25 cellular contexts compared by ENCODE assay signal in genomic region chr13:96238861-96239260, GRCh38.
DNase-seq lines count a peak whose midpoint lies in the region; ATAC-seq and TF ChIP-seq lines count a peak whose summit lies in the region.
"Had no signal": no experiment of that assay in that cellular context is flagged by ENCODE, and none has a peak within 500 bp of the region (broad histone marks: within the 10 kb centered on the region; RNA-seq: fewer than 3 reads in every experiment).

No MANE protein-coding gene starts in this region.

- H3K27ac Mint-ChIP-seq in activated CD4-positive, alpha-beta T cell treated with anti-CD3 and anti-CD28 coated beads for 36 hours: no peak overlapping the region
- H3K27ac Mint-ChIP-seq in T-cell: no peak overlapping the region
- H3K27ac Mint-ChIP-seq: activated CD8-positive, alpha-beta T cell treated with anti-CD3 and anti-CD28 coated beads for 36 hours; activated naive CD8-positive, alpha-beta T cell treated with anti-CD3 and anti-CD28 coated beads for 36 hours; brain; immature natural killer cell; naive B cell; type B pancreatic cell had no signal

- no peak for TF ChIP-seq POLR2A in Peyer's patch (IDR thresholded peaks at IDR 0.05)

- H3K9me3 Mint-ChIP-seq in activated CD4-positive, alpha-beta T cell treated with anti-CD3 and anti-CD28 coated beads for 36 hours (ENCODE audit: low read depth): peaks cover 2% of the 10 kb centered on the region
- H3K9me3 Mint-ChIP-seq in T-cell: peaks cover 0 to 4% (median 0%) of the 10 kb centered on the region in 3 donors
- H3K9me3 Mint-ChIP-seq: activated CD8-positive, alpha-beta T cell treated with anti-CD3 and anti-CD28 coated beads for 36 hours; activated naive CD8-positive, alpha-beta T cell treated with anti-CD3 and anti-CD28 coated beads for 36 hours; brain; type B pancreatic cell had no signal

- intact Hi-C loops in mammary epithelial cell (cut with micrococcal nuclease): no loop called here
- intact Hi-C loops in activated CD4-positive, alpha-beta T cell treated with anti-CD3 and anti-CD28 coated beads for 36 hours (cut with DNase I, micrococcal nuclease): no loop called here

- H3K9me3 ChIP-seq in GM23248 (ENCODE audit: low read depth) (no peaks in the 10 kb centered on the region), OCI-LY3 (ENCODE audit: insufficient read depth, low read length) (0 out of 2 replicates have a peak, but pooled peaks cover 7% of the 10 kb centered on the region), mammary epithelial cell (replicated peaks; ENCODE audit: insufficient read depth, low read length) (no peaks in the 10 kb centered on the region), Peyer's patch (no peaks in the 10 kb centered on the region)
- H3K9me3 ChIP-seq: esophagus muscularis mucosa, left lung, prostate gland had no signal

- TF ChIP-seq CTCF in OCI-LY3 (IDR thresholded peaks at IDR 0.05; ENCODE audit: low read depth, low read length) (no peak), mammary epithelial cell (conservative IDR thresholded peaks at IDR 0.05 in 1 of 2, IDR thresholded peaks at IDR 0.05 in 1 of 2; ENCODE audit: extremely low read depth in 1 of 2, insufficient read depth in 1 of 2, low read depth in 1 of 2, low read length in 2 of 2) (no peak), Peyer's patch (IDR thresholded peaks at IDR 0.05) (no peak)

- no TSS peak for BruUV-seq in mammary epithelial cell (replicated peaks; lab: Mats Ljungman, UMichigan)

- H3K27me3 Mint-ChIP-seq in activated CD4-positive, alpha-beta T cell treated with anti-CD3 and anti-CD28 coated beads for 36 hours: no peaks in the 10 kb centered on the region
- H3K27me3 Mint-ChIP-seq in T-cell: no peaks in the 10 kb centered on the region
- H3K27me3 Mint-ChIP-seq: activated CD8-positive, alpha-beta T cell treated with anti-CD3 and anti-CD28 coated beads for 36 hours; activated naive CD8-positive, alpha-beta T cell treated with anti-CD3 and anti-CD28 coated beads for 36 hours; naive B cell; type B pancreatic cell had no signal

- H3K79me2 ChIP-seq in GM23248 (ENCODE audit: insufficient read depth) (no peaks in the 10 kb centered on the region), OCI-LY3 (ENCODE audit: low read length) (no peaks in the 10 kb centered on the region), mammary epithelial cell (ENCODE audit: insufficient read depth, low read length) (no peaks in the 10 kb centered on the region)
- H3K79me2 ChIP-seq: hepatocyte had no signal

- H3K9ac ChIP-seq in GM23248: no peak overlapping the region
- H3K9ac ChIP-seq in OCI-LY3 (ENCODE audit: low read length): no peak overlapping the region
- no peak overlapping the region for H3K9ac ChIP-seq in mammary epithelial cell (ENCODE audit: insufficient read depth, low read length)

- H3K4me3 Mint-ChIP-seq in activated CD4-positive, alpha-beta T cell treated with anti-CD3 and anti-CD28 coated beads for 36 hours: no peak overlapping the region
- no peak overlapping the region for H3K4me3 Mint-ChIP-seq in T-cell
- H3K4me3 Mint-ChIP-seq: activated CD8-positive, alpha-beta T cell treated with anti-CD3 and anti-CD28 coated beads for 36 hours; activated naive CD8-positive, alpha-beta T cell treated with anti-CD3 and anti-CD28 coated beads for 36 hours; brain; immature natural killer cell; naive B cell; type B pancreatic cell had no signal

- H3K36me3 ChIP-seq in GM23248 (ENCODE audit: low read depth) (no peaks in the 10 kb centered on the region), OCI-LY3 (replicated peaks; ENCODE audit: low read depth, low read length) (peaks cover 3% of the 10 kb centered on the region), mammary epithelial cell (ENCODE audit: insufficient read depth, low read length) (no peaks in the 10 kb centered on the region), Peyer's patch (no peaks in the 10 kb centered on the region)
- H3K36me3 ChIP-seq: esophagus muscularis mucosa, left lung, prostate gland had no signal

- dilution Hi-C loops in mammary epithelial cell (cut with HindIII; ENCODE audit: low sequenced_read_pairs): no loop called here

- no peak for ATAC-seq in activated CD4-positive, alpha-beta T cell treated with anti-CD3 and anti-CD28 coated beads for 36 hours
- no peak for ATAC-seq in HG03378 (IDR thresholded peaks at IDR 0.05; ENCODE audit: unreplicated experiment)
- ATAC-seq in T-cell (replicated peaks in 1 of 4): no peak
- ATAC-seq: activated CD8-positive, alpha-beta T cell treated with anti-CD3 and anti-CD28 coated beads for 36 hours; left lung had no signal

- H3K4me3 ChIP-seq in GM23248 (no peak overlapping the region), OCI-LY3 (ENCODE audit: low read length) (peak overlapping the region; percentile 13; the same call in 1 of the 2 replicates), mammary epithelial cell (replicated peaks in 1 of 3; ENCODE audit: insufficient read depth in 1 of 3, low read depth in 2 of 3, low read length in 3 of 3) (no peak overlapping the region), Peyer's patch (no peak overlapping the region)
- H3K4me3 ChIP-seq: esophagus muscularis mucosa, hepatocyte, left lung, prostate gland had no signal

- H4K20me1 ChIP-seq in GM23248 (ENCODE audit: insufficient read depth) (no peaks in the 10 kb centered on the region), OCI-LY3 (ENCODE audit: insufficient read depth, low read length) (no peaks in the 10 kb centered on the region), mammary epithelial cell (ENCODE audit: insufficient read depth, low read length) (no peaks in the 10 kb centered on the region)

- no peaks in the 10 kb centered on the region for H3K4me1 Mint-ChIP-seq in activated CD4-positive, alpha-beta T cell treated with anti-CD3 and anti-CD28 coated beads for 36 hours
- no peaks in the 10 kb centered on the region for H3K4me1 Mint-ChIP-seq in T-cell
- H3K4me1 Mint-ChIP-seq: activated naive CD8-positive, alpha-beta T cell treated with anti-CD3 and anti-CD28 coated beads for 36 hours; brain; immature natural killer cell; naive B cell had no signal

- no peaks in the 10 kb centered on the region for H3K27me3 ChIP-seq in GM23248 (replicated peaks; ENCODE audit: insufficient read depth)
- peaks cover 14% of the 10 kb centered on the region; the same call in 1 of the 2 replicates for H3K27me3 ChIP-seq in OCI-LY3 (ENCODE audit: low read depth, low read length)
- H3K27me3 ChIP-seq in mammary epithelial cell (ENCODE audit: insufficient read depth, low read length): no peaks in the 10 kb centered on the region
- no peaks in the 10 kb centered on the region for H3K27me3 ChIP-seq in Peyer's patch
- H3K27me3 ChIP-seq: esophagus muscularis mucosa, hepatocyte, left lung had no signal

- in situ Hi-C loops in GM23248 (cut with MboI) (no loop called here), mammary epithelial cell (cut with MboI; ENCODE audit: low sequenced_read_pairs in 2 of 2) (no loop called here)

- DNase-seq in ELR (ENCODE audit: low read depth) (peak; percentile 7), GM23248 (peak; percentile 12), mammary epithelial cell (peak; percentile 60), T-cell (no peak), Peyer's patch (no peak)
- DNase-seq in activated CD4-positive, alpha-beta T cell treated with anti-CD3 and anti-CD28 coated beads for 36 hours: no peak
- DNase-seq: activated CD4-positive, CD25-positive, alpha-beta regulatory T cell treated with anti-CD3 and anti-CD28 coated beads, Interleukin-2, amount 50 U/mL, for 72 hours; activated CD8-positive, alpha-beta T cell treated with anti-CD3 and anti-CD28 coated beads for 36 hours; activated effector memory CD4-positive, alpha-beta T cell treated with Interleukin-2 at 50 U/mL for 16 hours; activated naive CD8-positive, alpha-beta T cell treated with anti-CD3 and anti-CD28 coated beads for 36 hours; effector CD8-positive, alpha-beta T cell; GOT3; immature natural killer cell; Karpas-422; left lung; naive B cell; NCI-H1105 treated with DMSO at 0.1 percent for 48 hours had no signal

- H3K27ac ChIP-seq in GM23248 (no peak overlapping the region), OCI-LY3 (ENCODE audit: low read length) (no peak overlapping the region), mammary epithelial cell (ENCODE audit: insufficient read depth, low read depth, low read length) (no peak overlapping the region), Peyer's patch (no peak overlapping the region)
- H3K27ac ChIP-seq: esophagus muscularis mucosa, hepatocyte, left lung, prostate gland, RWPE1 had no signal

- 40 to 42% methylated on average over 5 of the region's 5 CpGs for WGBS in GM23248 (ENCODE audit: low coverage in 1 of 2, low lambda C conversion rate in 2 of 2, missing lambda C conversion rate in 2 of 2), 2 experiments
- WGBS in mammary epithelial cell (ENCODE audit: low coverage, missing lambda C conversion rate): 3% methylated on average over 5 of the region's 5 CpGs

- CTCF ChIA-PET in mammary epithelial cell (lab: Charles Lee; ENCODE audit: low non-redundant PET): no interaction called here
- CTCF ChIA-PET in activated CD4-positive, alpha-beta T cell treated with anti-CD3 and anti-CD28 coated beads for 36 hours (lab: Charles Lee): no interaction called here
- CTCF ChIA-PET in T-cell (lab: Charles Lee): no interaction called here

- no peaks in the 10 kb centered on the region for H3F3A ChIP-seq in GM23248 (ENCODE audit: insufficient read depth)

- H2AFZ ChIP-seq in GM23248 (no peak overlapping the region), OCI-LY3 (ENCODE audit: low read depth, low read length) (no peak overlapping the region), mammary epithelial cell (ENCODE audit: low read depth, low read length) (no peak overlapping the region)
- H2AFZ ChIP-seq: hepatocyte had no signal

- no peaks in the 10 kb centered on the region for H3K9me2 ChIP-seq in GM23248 (ENCODE audit: insufficient read depth)

- H3K4me2 ChIP-seq in GM23248 (ENCODE audit: unreplicated experiment) (no peak overlapping the region), OCI-LY3 (ENCODE audit: low read length) (peak overlapping the region; percentile 51), mammary epithelial cell (ENCODE audit: insufficient read depth, low read depth, low read length) (no peak overlapping the region)
- H3K4me2 ChIP-seq: hepatocyte had no signal

- H3K36me3 Mint-ChIP-seq in activated CD4-positive, alpha-beta T cell treated with anti-CD3 and anti-CD28 coated beads for 36 hours (ENCODE audit: low read depth): no peaks in the 10 kb centered on the region
- H3K36me3 Mint-ChIP-seq in T-cell: no peaks in the 10 kb centered on the region
- H3K36me3 Mint-ChIP-seq: activated naive CD8-positive, alpha-beta T cell treated with anti-CD3 and anti-CD28 coated beads for 36 hours; brain; immature natural killer cell; naive B cell; type B pancreatic cell had no signal

- no peaks in the 10 kb centered on the region for H3K4me1 ChIP-seq in GM23248 (ENCODE audit: insufficient read depth)
- peaks cover 14% of the 10 kb centered on the region for H3K4me1 ChIP-seq in OCI-LY3 (ENCODE audit: low read length)
- H3K4me1 ChIP-seq in mammary epithelial cell (ENCODE audit: insufficient read depth, low read length): no peaks in the 10 kb centered on the region
- no peaks in the 10 kb centered on the region for H3K4me1 ChIP-seq in Peyer's patch
- H3K4me1 ChIP-seq: esophagus muscularis mucosa, left lung, prostate gland had no signal

- POLR2A ChIA-PET in activated CD4-positive, alpha-beta T cell treated with anti-CD3 and anti-CD28 coated beads for 36 hours (lab: Charles Lee): no interaction called here
- POLR2A ChIA-PET in T-cell (lab: Charles Lee): no interaction called here

Comparison
In these comparisons a context has a peak if more than half of its experiments do, and no peak if none do; other contexts are left out.
1. DNase-seq: peak in ELR (single experiment), GM23248 (single experiment) and mammary epithelial cell (single experiment); none in activated CD4-positive, alpha-beta T cell treated with anti-CD3 and anti-CD28 coated beads for 36 hours (single experiment), T-cell (0 of 34) and Peyer's patch (0 of 3).